In genomic region chr1:107057197-107058133, GRCh38 we compare ENCODE assay signal across 8 cellular contexts. TPM values are rescaled to one million over a fixed set of nuclear protein-coding genes. Genes with fewer than 3 reads are reported as not detected.
DNase-seq lines count a peak whose midpoint lies in the region; FAIRE-seq and TF ChIP-seq lines count a peak whose summit lies in the region.

No MANE protein-coding gene starts in this region.

- H3K36me3 Mint-ChIP-seq in activated naive CD8-positive, alpha-beta T cell, result peaks cover 11% of the 10 kb centered on the region
- H3K36me3 Mint-ChIP-seq in osteocyte (ENCODE audit: unreplicated experiment), result peaks cover 5% of the 10 kb centered on the region

- no peaks in the 10 kb centered on the region for H3K27me3 Mint-ChIP-seq in activated naive CD8-positive, alpha-beta T cell
- no peaks in the 10 kb centered on the region for H3K27me3 Mint-ChIP-seq in osteocyte (ENCODE audit: unreplicated experiment)

- H3K27ac Mint-ChIP-seq in activated naive CD8-positive, alpha-beta T cell, result peak overlapping the region; percentile 99
- H3K27ac Mint-ChIP-seq in osteocyte (ENCODE audit: unreplicated experiment), result peak overlapping the region; percentile 91

- no peak for TF ChIP-seq CTCF in GM20000 (IDR thresholded peaks at IDR 0.05; ENCODE audit: extremely low read depth, missing control alignments)
- TF ChIP-seq CTCF in osteocyte (IDR thresholded peaks at IDR 0.05), result no peak

- peak; percentile 89 for DNase-seq in DMS 273 (lab: John Stamatoyannopoulos, UW; ENCODE audit: unreplicated experiment)
- DNase-seq in GM20000 (ENCODE audit: low spot score), result peak; percentile 49
- DNase-seq in HK-2 (ENCODE audit: unreplicated experiment), result peak; percentile 70
- peak; percentile 35 for DNase-seq in RCC 7860 (ENCODE audit: low spot score)
- DNase-seq in head of caudate nucleus, result peak; percentile 16 to 86 (median 71)
- peak; percentile 85 for DNase-seq in osteocyte (ENCODE audit: extremely low spot score, unreplicated experiment)
- DNase-seq in ureter (ENCODE audit: low spot score), result peak; percentile 64

- H3K9me3 Mint-ChIP-seq in activated naive CD8-positive, alpha-beta T cell (ENCODE audit: low read depth), result no peaks in the 10 kb centered on the region
- no peaks in the 10 kb centered on the region for H3K9me3 Mint-ChIP-seq in osteocyte (ENCODE audit: unreplicated experiment)

- intact Hi-C loops in head of caudate nucleus (cut with DNase I), result no loop called here

- peak overlapping the region; percentile 98 for H3K4me3 Mint-ChIP-seq in activated naive CD8-positive, alpha-beta T cell
- H3K4me3 Mint-ChIP-seq in osteocyte (ENCODE audit: unreplicated experiment), result peak overlapping the region; percentile 98

- H3K4me1 Mint-ChIP-seq in activated naive CD8-positive, alpha-beta T cell (ENCODE audit: low read depth), result peaks cover 27% of the 10 kb centered on the region
- H3K4me1 Mint-ChIP-seq in osteocyte (ENCODE audit: unreplicated experiment), result peaks cover 15% of the 10 kb centered on the region

- no peak for FAIRE-seq in RCC 7860 (lab: Jason Lieb, UNC)

RNA-seq across cellular contexts. Expression of gene PRMT6, which starts 1.0 kb away (rescaled TPM):
- total RNA-seq in osteocyte (18.5 and 19.7 TPM in 2 replicates), ureter (22.2 TPM)

Comparison
In these comparisons a context has a peak if more than half of its experiments do, and no peak if none do; other contexts are left out.
1. Peak in every context shown above with its lines: DNase-seq.
2. DNase-seq: peak in every context shown above with its lines; median percentile 89 in DMS 273; 85 in osteocyte; 71 in head of caudate nucleus; 70 in HK-2; 64 in ureter; 49 in GM20000; 35 in RCC 7860.